ENCODE assay signal across 6 cellular contexts in the genomic region with DNA sequence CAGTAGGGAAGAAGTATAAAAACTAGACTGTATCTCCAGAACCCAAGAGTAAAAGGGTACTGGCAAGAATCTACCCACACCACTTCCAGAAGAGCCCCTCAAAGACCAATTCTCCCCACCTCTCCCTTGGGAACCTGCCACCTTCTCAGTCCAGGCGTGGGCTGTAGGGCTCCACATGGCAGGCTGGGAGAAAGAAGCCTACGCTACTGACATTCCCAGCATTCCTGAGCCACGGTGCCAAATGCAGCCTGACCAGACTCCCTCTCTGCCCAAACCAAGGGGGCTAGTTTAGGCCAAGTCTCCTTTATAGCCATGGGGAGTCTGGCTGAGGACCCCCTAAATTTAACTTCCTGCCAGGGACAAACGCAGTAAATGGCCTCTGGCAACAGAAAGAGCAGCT. TPM values are rescaled to one million over a fixed set of nuclear protein-coding genes. Genes with fewer than 3 reads are reported as not detected.
A peak's percentile ranks its signal among the peaks of the same experiment; 100 is the strongest.
DNase-seq lines count a peak whose midpoint lies in the region; ATAC-seq and TF ChIP-seq lines count a peak whose summit lies in the region.

No MANE protein-coding gene starts in this region.

- H3K4me3 Mint-ChIP-seq in Calu3 (ENCODE audit: low read depth, unreplicated experiment): peak overlapping the region; percentile 83
- peak overlapping the region; percentile 97 for H3K4me3 Mint-ChIP-seq in activated T-helper 17 cell treated with anti-CD3 and anti-CD28 coated beads, Interleukin-2, amount 50 U/mL, for 72 hours
- H3K4me3 Mint-ChIP-seq in mesothelial cell of epicardium: peak overlapping the region; percentile 88

- H3K9me3 Mint-ChIP-seq in Calu3 (ENCODE audit: low read depth, unreplicated experiment): no peaks in the 10 kb centered on the region
- H3K9me3 Mint-ChIP-seq in activated T-helper 17 cell treated with anti-CD3 and anti-CD28 coated beads, Interleukin-2, amount 50 U/mL, for 72 hours: no peaks in the 10 kb centered on the region
- no peaks in the 10 kb centered on the region for H3K9me3 Mint-ChIP-seq in mesothelial cell of epicardium

- TF ChIP-seq CTCF in Calu3 (IDR thresholded peaks at IDR 0.05; ENCODE audit: unreplicated experiment) (no peak), mesothelial cell of epicardium (IDR thresholded peaks at IDR 0.05; ENCODE audit: unreplicated experiment) (no peak)

- DNase-seq in Calu3 (no peak), mesothelial cell of epicardium (ENCODE audit: low spot score in 2 of 2, unreplicated experiment in 2 of 2) (no peak), NCI-H1092 (lab: John Stamatoyannopoulos, UW) (no peak)
- DNase-seq in activated CD8-positive, alpha-beta memory T cell treated with anti-CD3 and anti-CD28 coated beads, Interleukin-2, amount 50 U/mL, for 48 hours: no peak

- CTCF ChIA-PET in Calu3 (lab: Charles Lee): interaction anchor here (1.0 to 1.1 kb wide), 2 partner anchors 10 to 399 kb away, joined by 3 to 4 read pairs; a partner anchor contains a TSS

- no peak overlapping the region for H3K27ac Mint-ChIP-seq in Calu3 (ENCODE audit: unreplicated experiment)
- H3K27ac Mint-ChIP-seq in activated T-helper 17 cell treated with anti-CD3 and anti-CD28 coated beads, Interleukin-2, amount 50 U/mL, for 72 hours: peak overlapping the region; percentile 61
- H3K27ac Mint-ChIP-seq in mesothelial cell of epicardium: peak overlapping the region; percentile 90

- peaks cover 16% of the 10 kb centered on the region for H3K4me1 Mint-ChIP-seq in Calu3 (ENCODE audit: low read depth, unreplicated experiment)
- peaks cover 29% of the 10 kb centered on the region for H3K4me1 Mint-ChIP-seq in activated T-helper 17 cell treated with anti-CD3 and anti-CD28 coated beads, Interleukin-2, amount 50 U/mL, for 72 hours
- H3K4me1 Mint-ChIP-seq in mesothelial cell of epicardium: peaks cover 33% of the 10 kb centered on the region

- peaks cover 66% of the 10 kb centered on the region for H3K36me3 Mint-ChIP-seq in Calu3 (ENCODE audit: insufficient read depth, unreplicated experiment)
- peaks cover 73% of the 10 kb centered on the region for H3K36me3 Mint-ChIP-seq in activated T-helper 17 cell treated with anti-CD3 and anti-CD28 coated beads, Interleukin-2, amount 50 U/mL, for 72 hours (ENCODE audit: low read depth)
- H3K36me3 Mint-ChIP-seq in mesothelial cell of epicardium: peaks cover 21% of the 10 kb centered on the region

- H3K27me3 Mint-ChIP-seq in Calu3 (ENCODE audit: unreplicated experiment) (no peaks in the 10 kb centered on the region), mesothelial cell of epicardium (ENCODE audit: low read depth) (no peaks in the 10 kb centered on the region)
- no peaks in the 10 kb centered on the region for H3K27me3 Mint-ChIP-seq in activated T-helper 17 cell treated with anti-CD3 and anti-CD28 coated beads, Interleukin-2, amount 50 U/mL, for 72 hours

- ATAC-seq in activated T-helper 17 cell treated with anti-CD3 and anti-CD28 coated beads, Interleukin-2, amount 50 U/mL, for 72 hours (replicated peaks): no peak
- no peak for ATAC-seq in HG02798 (IDR thresholded peaks at IDR 0.05; ENCODE audit: poor library complexity, unreplicated experiment)

- BruUV-seq in Calu3 (replicated peaks; lab: Mats Ljungman, UMichigan): no TSS peak

- intact Hi-C loops in Calu3 (cut with micrococcal nuclease; ENCODE audit: unreplicated experiment): no loop called here

RNA-seq across cellular contexts. Expression of a gene that starts 2.0 kb away (rescaled TPM):
- total RNA-seq in Calu3 (2022) (96.7 and 108 TPM in 2 replicates), mesothelial cell of epicardium (56.8 to 60.1 TPM (median 57.6 TPM) in 3 replicates)
- total RNA-seq in activated T-helper 17 cell treated with anti-CD3 and anti-CD28 coated beads, Interleukin-2, amount 50 U/mL, for 72 hours: 100 to 1,000 TPM in 1 of 2 donors, 10 to 100 TPM in 1; 91.6 to 118 TPM

RNA-seq across cellular contexts. Expression of a gene that starts 11.2 kb away (rescaled TPM):
- total RNA-seq in Calu3 (2022) (0.07 and 0.22 TPM in 2 replicates), mesothelial cell of epicardium (0.31 to 0.58 TPM (median 0.45 TPM) in 3 replicates)
- total RNA-seq in activated T-helper 17 cell treated with anti-CD3 and anti-CD28 coated beads, Interleukin-2, amount 50 U/mL, for 72 hours: under 1 TPM in 1 of 2 donors, not detected in 1; 0.05 TPM

RNA-seq across cellular contexts. Expression of a gene that starts 51.6 kb away (rescaled TPM):
- total RNA-seq in Calu3 (2022): 298 and 388 TPM in 2 replicates
- total RNA-seq in activated T-helper 17 cell treated with anti-CD3 and anti-CD28 coated beads, Interleukin-2, amount 50 U/mL, for 72 hours: 100 to 1,000 TPM; 185 to 213 TPM
- 224 to 232 TPM (median 229 TPM) in 3 replicates for total RNA-seq in mesothelial cell of epicardium

RNA-seq across cellular contexts. Expression of a gene that starts 54.2 kb away (rescaled TPM):
- total RNA-seq in Calu3 (2022) (not detected in 2 replicates), mesothelial cell of epicardium (0.29 to 0.54 TPM (median 0.47 TPM) in 3 replicates)
- under 1 TPM in 1 of 2 donors, not detected in 1; 0.03 TPM for total RNA-seq in activated T-helper 17 cell treated with anti-CD3 and anti-CD28 coated beads, Interleukin-2, amount 50 U/mL, for 72 hours

RNA-seq across cellular contexts. Expression of a gene that starts 54.4 kb away (rescaled TPM):
- total RNA-seq in Calu3 (2022) (not detected in 2 replicates), mesothelial cell of epicardium (0.18 to 0.69 TPM (median 0.31 TPM) in 3 replicates)
- not detected for total RNA-seq in activated T-helper 17 cell treated with anti-CD3 and anti-CD28 coated beads, Interleukin-2, amount 50 U/mL, for 72 hours
